ENCODE assay signal across 9 cellular contexts in genomic region chr3:40780801-40781406, GRCh38.
DNase-seq lines count a peak whose midpoint lies in the region; ATAC-seq lines count a peak whose summit lies in the region.
"Had no signal": no experiment of that assay in that cellular context is flagged by ENCODE, and none has a peak within 500 bp of the region (broad histone marks: within the 10 kb centered on the region; RNA-seq: fewer than 3 reads in every experiment).

No MANE protein-coding gene starts in this region.

- H3K4me1 ChIP-seq in stomach smooth muscle (ENCODE audit: control insufficient read depth, insufficient read depth, low read length): peaks cover 17% of the 10 kb centered on the region

- H3K9me3 ChIP-seq in stomach smooth muscle (ENCODE audit: control insufficient read depth in 2 of 2, low read length in 2 of 2): no peaks in the 10 kb centered on the region

- DNase-seq in NCI-H1417 (lab: John Stamatoyannopoulos, UW) (peak; percentile 6 to 75 (median 47)), left lobe of liver (ENCODE audit: low spot score) (no peak), HuH-7 (ENCODE audit: low spot score) (no peak), T1000 (lab: John Stamatoyannopoulos, UW) (no peak)

- H3K27ac ChIP-seq in cingulate gyrus (ENCODE audit: low read depth, low read length) (peak overlapping the region; percentile 62), stomach smooth muscle (ENCODE audit: low read length) (peak overlapping the region; percentile 58)

- no peaks in the 10 kb centered on the region for H3K36me3 ChIP-seq in stomach smooth muscle (ENCODE audit: control insufficient read depth in 2 of 2, insufficient read depth in 2 of 2, low read length in 2 of 2)

- H3K4me3 ChIP-seq in stomach smooth muscle (ENCODE audit: low read length in 2 of 2): peak overlapping the region in 1 of 2 donors; percentile 57

- no peak overlapping the region for H3K9ac ChIP-seq in stomach smooth muscle (ENCODE audit: low read length in 2 of 2)

- H3K27me3 ChIP-seq in stomach smooth muscle (ENCODE audit: control insufficient read depth in 1 of 2, insufficient read depth in 2 of 2, low read length in 2 of 2): no peaks in the 10 kb centered on the region

- ATAC-seq in left lobe of liver (peak; percentile 34), GM21367 (IDR thresholded peaks at IDR 0.05; ENCODE audit: unreplicated experiment) (no peak), GM21390 (IDR thresholded peaks at IDR 0.05; ENCODE audit: unreplicated experiment) (no peak)
- ATAC-seq: Panc1 had no signal

Comparison
In these comparisons a context has a peak if more than half of its experiments do, and no peak if none do; other contexts are left out.
1. DNase-seq: peak in NCI-H1417 (3 of 3); none in left lobe of liver (single experiment), HuH-7 (single experiment) and T1000 (single experiment).